2 cellular contexts compared by ENCODE assay signal in genomic region chr1:11054666-11055065, GRCh38.
TF ChIP-seq lines count a peak whose summit lies in the region.

No MANE protein-coding gene starts in this region.

TF ChIP-seq in HepG2, 621 proteins besides CTCF, POLR2A, EP300 and RAD21:
- TF ChIP-seq SETDB1 (CRISPR knock-in tag; IDR thresholded peaks at IDR 0.05; ENCODE audit: borderline replicate concordance): no peak
- TF ChIP-seq RBFOX2 (IDR thresholded peaks at IDR 0.05; ENCODE audit: low read depth, low read length): peak; percentile 41; the same call in 1 of the 2 replicates
- no peak for TF ChIP-seq RFX5 (IDR thresholded peaks at IDR 0.05; ENCODE audit: low read depth, low read length)
- TF ChIP-seq AFF4 (CRISPR knock-in tag; IDR thresholded peaks at IDR 0.05): no peak
- no peak for TF ChIP-seq MAFK (conservative IDR thresholded peaks at IDR 0.05 in 1 of 2, IDR thresholded peaks at IDR 0.05 in 1 of 2; ENCODE audit: low read length in 2 of 2)
- TF ChIP-seq ZBTB8A (CRISPR knock-in tag; IDR thresholded peaks at IDR 0.05; ENCODE audit: borderline replicate concordance, low read depth): no peak
- no peak for TF ChIP-seq MYPOP (CRISPR knock-in tag; IDR thresholded peaks at IDR 0.05)
- TF ChIP-seq, protein P1, sequence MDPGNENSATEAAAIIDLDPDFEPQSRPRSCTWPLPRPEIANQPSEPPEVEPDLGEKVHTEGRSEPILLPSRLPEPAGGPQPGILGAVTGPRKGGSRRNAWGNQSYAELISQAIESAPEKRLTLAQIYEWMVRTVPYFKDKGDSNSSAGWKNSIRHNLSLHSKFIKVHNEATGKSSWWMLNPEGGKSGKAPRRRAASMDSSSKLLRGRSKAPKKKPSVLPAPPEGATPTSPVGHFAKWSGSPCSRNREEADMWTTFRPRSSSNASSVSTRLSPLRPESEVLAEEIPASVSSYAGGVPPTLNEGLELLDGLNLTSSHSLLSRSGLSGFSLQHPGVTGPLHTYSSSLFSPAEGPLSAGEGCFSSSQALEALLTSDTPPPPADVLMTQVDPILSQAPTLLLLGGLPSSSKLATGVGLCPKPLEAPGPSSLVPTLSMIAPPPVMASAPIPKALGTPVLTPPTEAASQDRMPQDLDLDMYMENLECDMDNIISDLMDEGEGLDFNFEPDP (CRISPR knock-in tag; conservative IDR thresholded peaks at IDR 0.05): no peak
- TF ChIP-seq HNRNPL (IDR thresholded peaks at IDR 0.05; ENCODE audit: low read depth, low read length): 0 out of 2 replicates have a peak, but pooled peaks have one; percentile 13
- no peak for TF ChIP-seq CSRNP2 (CRISPR knock-in tag; conservative IDR thresholded peaks at IDR 0.05; ENCODE audit: low read depth)

TF ChIP-seq in endothelial cell of umbilical vein, 7 proteins besides CTCF, POLR2A, EP300 and RAD21:
- no peak for TF ChIP-seq JUN (IDR thresholded peaks at IDR 0.05; ENCODE audit: borderline replicate concordance, insufficient read depth, insufficient read length, low read depth)
